8 cellular contexts compared by ENCODE assay signal in the genomic region with DNA sequence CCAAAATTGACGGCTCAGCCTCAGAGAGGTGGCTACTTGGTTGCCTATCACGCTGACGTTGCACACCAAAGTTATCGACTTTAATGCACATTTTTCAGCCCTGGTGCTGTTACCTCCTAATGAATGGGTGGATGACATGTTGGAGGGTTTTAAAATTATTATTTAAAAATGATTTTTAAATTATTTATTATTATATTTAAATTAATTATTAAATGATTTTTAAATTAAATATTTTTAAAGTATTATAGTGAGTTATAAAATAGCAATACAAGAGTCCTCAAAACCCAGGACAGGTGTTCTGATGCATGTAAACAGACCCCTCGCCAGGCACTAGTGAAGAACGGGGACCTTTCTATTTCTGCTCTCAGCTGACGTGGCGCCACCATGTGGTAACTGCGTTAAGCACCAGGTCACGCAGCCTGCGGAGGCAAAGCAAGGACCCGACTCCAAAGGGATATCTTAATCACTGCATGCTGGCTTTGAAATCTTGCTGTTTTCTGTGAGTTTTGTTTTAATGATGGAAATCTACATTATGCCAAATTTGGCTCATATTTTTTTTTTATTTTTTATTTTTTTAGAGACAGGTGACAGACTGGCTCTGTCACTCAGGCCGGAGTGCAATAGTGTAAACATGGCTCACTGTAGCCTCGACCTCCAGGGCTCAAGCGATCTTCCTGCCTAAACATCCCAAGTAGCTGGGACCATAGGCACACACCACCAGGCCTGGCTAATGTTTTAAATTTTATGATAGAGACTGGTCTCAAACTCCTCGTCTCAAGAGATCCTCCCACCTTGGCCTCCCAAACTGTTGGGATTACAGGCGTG. TPM values are rescaled to one million over a fixed set of nuclear protein-coding genes. Genes with fewer than 3 reads are reported as not detected.
DNase-seq lines count a peak whose midpoint lies in the region; ATAC-seq and TF ChIP-seq lines count a peak whose summit lies in the region.

No MANE protein-coding gene starts in this region.

- peaks cover 42 to 79% of the 10 kb centered on the region in 2 donors for H3K36me3 Mint-ChIP-seq in CD14-positive monocyte
- peaks cover under 1% of the 10 kb centered on the region; the same call in 1 of the 2 replicates for H3K36me3 Mint-ChIP-seq in HFFc6 (ENCODE audit: low read depth)
- H3K36me3 Mint-ChIP-seq in activated CD8-positive, alpha-beta memory T cell treated with anti-CD3 and anti-CD28 coated beads, Interleukin-2, amount 10 ng/mL, durations not matched to agents 7 days and 5 days, result peaks cover 13% of the 10 kb centered on the region
- H3K36me3 Mint-ChIP-seq in neural crest cell (ENCODE audit: low read depth), result no peaks in the 10 kb centered on the region
- H3K36me3 Mint-ChIP-seq in activated T-helper 2 cell treated with anti-CD3 and anti-CD28 coated beads, Interferon-gamma antibody, Interleukin-2, Interleukin-4, amounts not matched to agents 10 μg/mL and 5 μg/mL and 100 μg/mL, durations not matched to agents 14 hours and 24 hours and 36 hours (ENCODE audit: low read depth), result peaks cover 26% of the 10 kb centered on the region

- H3K4me3 Mint-ChIP-seq in CD14-positive monocyte (no peak overlapping the region), HFFc6 (no peak overlapping the region), neural crest cell (no peak overlapping the region)
- no peak overlapping the region for H3K4me3 Mint-ChIP-seq in activated CD8-positive, alpha-beta memory T cell treated with anti-CD3 and anti-CD28 coated beads, Interleukin-2, amount 10 ng/mL, durations not matched to agents 7 days and 5 days
- no peak overlapping the region for H3K4me3 Mint-ChIP-seq in activated T-helper 2 cell treated with anti-CD3 and anti-CD28 coated beads, Interferon-gamma antibody, Interleukin-2, Interleukin-4, amounts not matched to agents 10 μg/mL and 5 μg/mL and 100 μg/mL, durations not matched to agents 14 hours and 24 hours and 36 hours (ENCODE audit: low read depth)

- peak; percentile 74 for ATAC-seq in activated CD8-positive, alpha-beta memory T cell treated with anti-CD3 and anti-CD28 coated beads, Interleukin-2, amount 10 ng/mL, durations not matched to agents 7 days and 5 days
- no peak for ATAC-seq in GM19023 (IDR thresholded peaks at IDR 0.05; ENCODE audit: unreplicated experiment)

- H3K4me1 Mint-ChIP-seq in CD14-positive monocyte (no peaks in the 10 kb centered on the region), HFFc6 (ENCODE audit: low read depth) (no peaks in the 10 kb centered on the region), neural crest cell (no peaks in the 10 kb centered on the region)
- no peaks in the 10 kb centered on the region for H3K4me1 Mint-ChIP-seq in activated CD8-positive, alpha-beta memory T cell treated with anti-CD3 and anti-CD28 coated beads, Interleukin-2, amount 10 ng/mL, durations not matched to agents 7 days and 5 days
- no peaks in the 10 kb centered on the region for H3K4me1 Mint-ChIP-seq in activated T-helper 2 cell treated with anti-CD3 and anti-CD28 coated beads, Interferon-gamma antibody, Interleukin-2, Interleukin-4, amounts not matched to agents 10 μg/mL and 5 μg/mL and 100 μg/mL, durations not matched to agents 14 hours and 24 hours and 36 hours (ENCODE audit: low read depth)

- CTCF ChIA-PET in activated CD8-positive, alpha-beta memory T cell treated with anti-CD3 and anti-CD28 coated beads, Interleukin-2, amount 10 ng/mL, durations not matched to agents 7 days and 5 days (lab: Charles Lee), result interaction anchor here (0.6 to 1.5 kb wide), 2 partner anchors 11 to 178 kb away, joined by 3 to 4 read pairs; no protein-coding TSS in a partner anchor

- no peak overlapping the region for H3K27ac Mint-ChIP-seq in CD14-positive monocyte
- no peak overlapping the region for H3K27ac Mint-ChIP-seq in HFFc6
- no peak overlapping the region for H3K27ac Mint-ChIP-seq in activated CD8-positive, alpha-beta memory T cell treated with anti-CD3 and anti-CD28 coated beads, Interleukin-2, amount 10 ng/mL, durations not matched to agents 7 days and 5 days
- no peak overlapping the region for H3K27ac Mint-ChIP-seq in neural crest cell (ENCODE audit: unreplicated experiment)
- H3K27ac Mint-ChIP-seq in activated T-helper 2 cell treated with anti-CD3 and anti-CD28 coated beads, Interferon-gamma antibody, Interleukin-2, Interleukin-4, amounts not matched to agents 10 μg/mL and 5 μg/mL and 100 μg/mL, durations not matched to agents 14 hours and 24 hours and 36 hours, result no peak overlapping the region

- DNase-seq in CD14-positive monocyte (ENCODE audit: low spot score), result peak; percentile 64
- no peak for DNase-seq in HFFc6
- DNase-seq in NCI-H774 (lab: John Stamatoyannopoulos, UW), result peak; percentile 3
- peak; percentile 68 for DNase-seq in activated CD8-positive, alpha-beta memory T cell treated with anti-CD3 and anti-CD28 coated beads, Interleukin-2, amount 10 ng/mL, durations not matched to agents 7 days and 5 days
- peak; percentile 31 for DNase-seq in fibroblast of gingiva (ENCODE audit: low read depth)
- DNase-seq in neural crest cell (ENCODE audit: low read depth, low spot score), result peak; percentile 79
- DNase-seq in activated T-helper 2 cell treated with anti-CD3 and anti-CD28 coated beads, Interferon-gamma antibody, Interleukin-2, Interleukin-4, amounts not matched to agents 10 μg/mL and 5 μg/mL and 100 μg/mL, durations not matched to agents 14 hours and 24 hours and 36 hours (ENCODE audit: low spot score), result no peak

- intact Hi-C loops in CD14-positive monocyte (cut with micrococcal nuclease), result loop anchor here (5.0 to 10.0 kb wide), 2 partner anchors 177 to 179 kb away; no protein-coding TSS in a partner anchor
- intact Hi-C loops in activated T-helper 2 cell treated with anti-CD3 and anti-CD28 coated beads, Interferon-gamma antibody, Interleukin-2, Interleukin-4, amounts not matched to agents 10 μg/mL and 5 μg/mL and 100 μg/mL, durations not matched to agents 14 hours and 24 hours and 36 hours (cut with micrococcal nuclease), result no loop called here

- H3K9me3 Mint-ChIP-seq in CD14-positive monocyte (peaks cover 0 to 13% (median 4%) of the 10 kb centered on the region in 7 donors), HFFc6 (no peaks in the 10 kb centered on the region), neural crest cell (no peaks in the 10 kb centered on the region)
- no peaks in the 10 kb centered on the region for H3K9me3 Mint-ChIP-seq in activated CD8-positive, alpha-beta memory T cell treated with anti-CD3 and anti-CD28 coated beads, Interleukin-2, amount 10 ng/mL, durations not matched to agents 7 days and 5 days (ENCODE audit: low read depth)
- H3K9me3 Mint-ChIP-seq in activated T-helper 2 cell treated with anti-CD3 and anti-CD28 coated beads, Interferon-gamma antibody, Interleukin-2, Interleukin-4, amounts not matched to agents 10 μg/mL and 5 μg/mL and 100 μg/mL, durations not matched to agents 14 hours and 24 hours and 36 hours, result no peaks in the 10 kb centered on the region

- H3K27me3 Mint-ChIP-seq in CD14-positive monocyte (ENCODE audit: low read depth in 3 of 3) (peaks cover 0 to 1% (median 0%) of the 10 kb centered on the region in 3 donors), HFFc6 (ENCODE audit: insufficient read depth) (no peaks in the 10 kb centered on the region), neural crest cell (ENCODE audit: low read depth) (no peaks in the 10 kb centered on the region)
- no peaks in the 10 kb centered on the region for H3K27me3 Mint-ChIP-seq in activated CD8-positive, alpha-beta memory T cell treated with anti-CD3 and anti-CD28 coated beads, Interleukin-2, amount 10 ng/mL, durations not matched to agents 7 days and 5 days
- H3K27me3 Mint-ChIP-seq in activated T-helper 2 cell treated with anti-CD3 and anti-CD28 coated beads, Interferon-gamma antibody, Interleukin-2, Interleukin-4, amounts not matched to agents 10 μg/mL and 5 μg/mL and 100 μg/mL, durations not matched to agents 14 hours and 24 hours and 36 hours (ENCODE audit: low read depth), result no peaks in the 10 kb centered on the region

- TF ChIP-seq CTCF in CD14-positive monocyte (IDR thresholded peaks at IDR 0.05), result peak; percentile 79
- peak; percentile 92 for TF ChIP-seq CTCF in HFFc6 (IDR thresholded peaks at IDR 0.05)
- TF ChIP-seq CTCF in neural crest cell (conservative IDR thresholded peaks at IDR 0.05), result peak; percentile 79

RNA-seq across cellular contexts. Expression of gene CASP9, which starts 22.6 kb away (rescaled TPM):
- polyA plus RNA-seq in CD14-positive monocyte, result 10 to 100 TPM; 21.0 to 21.5 TPM
- total RNA-seq in HFFc6 (2021; fragmentation: NEBNext Ultra II Directional; extraction: Animal tissue kit (Norgen Biotek cat#: 25700)), result 1 to 10 TPM; 7.2 to 8.9 (median 7.8) TPM
- total RNA-seq in activated CD8-positive, alpha-beta memory T cell treated with anti-CD3 and anti-CD28 coated beads, Interleukin-2, amount 10 ng/mL, durations not matched to agents 7 days and 5 days, result 10 to 100 TPM; 17.7 to 19.0 TPM
- total RNA-seq in neural crest cell, result 13.2 and 13.8 TPM in 2 replicates
- 18.6 and 19.4 TPM in 2 replicates for total RNA-seq in activated T-helper 2 cell treated with anti-CD3 and anti-CD28 coated beads, Interferon-gamma antibody, Interleukin-2, Interleukin-4, amounts not matched to agents 10 μg/mL and 5 μg/mL and 100 μg/mL, durations not matched to agents 14 hours and 24 hours and 36 hours

RNA-seq across cellular contexts. Expression of gene DNAJC16, which starts 25.2 kb away (rescaled TPM):
- 1 to 10 TPM; 5.4 to 6.3 TPM for polyA plus RNA-seq in CD14-positive monocyte
- total RNA-seq in HFFc6 (2021; fragmentation: NEBNext Ultra II Directional; extraction: Animal tissue kit (Norgen Biotek cat#: 25700)), result 10 to 100 TPM; 21.5 to 26.5 (median 22.8) TPM
- 10 to 100 TPM; 14.9 to 18.1 TPM for total RNA-seq in activated CD8-positive, alpha-beta memory T cell treated with anti-CD3 and anti-CD28 coated beads, Interleukin-2, amount 10 ng/mL, durations not matched to agents 7 days and 5 days
- 21.5 and 23.6 TPM in 2 replicates for total RNA-seq in neural crest cell
- total RNA-seq in activated T-helper 2 cell treated with anti-CD3 and anti-CD28 coated beads, Interferon-gamma antibody, Interleukin-2, Interleukin-4, amounts not matched to agents 10 μg/mL and 5 μg/mL and 100 μg/mL, durations not matched to agents 14 hours and 24 hours and 36 hours, result 10.9 and 18.7 TPM in 2 replicates

RNA-seq across cellular contexts. Expression of gene CELA2B, which starts 25.5 kb away (rescaled TPM):
- polyA plus RNA-seq in CD14-positive monocyte, result not detected
- not detected for total RNA-seq in HFFc6 (2021; fragmentation: NEBNext Ultra II Directional; extraction: Animal tissue kit (Norgen Biotek cat#: 25700))
- total RNA-seq in activated CD8-positive, alpha-beta memory T cell treated with anti-CD3 and anti-CD28 coated beads, Interleukin-2, amount 10 ng/mL, durations not matched to agents 7 days and 5 days, result not detected
- total RNA-seq in neural crest cell, result not detected in 2 replicates
- not detected in 2 replicates for total RNA-seq in activated T-helper 2 cell treated with anti-CD3 and anti-CD28 coated beads, Interferon-gamma antibody, Interleukin-2, Interleukin-4, amounts not matched to agents 10 μg/mL and 5 μg/mL and 100 μg/mL, durations not matched to agents 14 hours and 24 hours and 36 hours

RNA-seq across cellular contexts. Expression of gene CELA2A, which starts 44.9 kb away (rescaled TPM):
- polyA plus RNA-seq in CD14-positive monocyte, result not detected
- not detected for total RNA-seq in HFFc6 (2021; fragmentation: NEBNext Ultra II Directional; extraction: Animal tissue kit (Norgen Biotek cat#: 25700))
- total RNA-seq in activated CD8-positive, alpha-beta memory T cell treated with anti-CD3 and anti-CD28 coated beads, Interleukin-2, amount 10 ng/mL, durations not matched to agents 7 days and 5 days, result not detected
- not detected in 2 replicates for total RNA-seq in neural crest cell
- not detected in 2 replicates for total RNA-seq in activated T-helper 2 cell treated with anti-CD3 and anti-CD28 coated beads, Interferon-gamma antibody, Interleukin-2, Interleukin-4, amounts not matched to agents 10 μg/mL and 5 μg/mL and 100 μg/mL, durations not matched to agents 14 hours and 24 hours and 36 hours

Comparison
In these comparisons a context has a peak if more than half of its experiments do, and no peak if none do; other contexts are left out.
1. DNase-seq: peak in CD14-positive monocyte (single experiment), NCI-H774 (single experiment), activated CD8-positive, alpha-beta memory T cell treated with anti-CD3 and anti-CD28 coated beads, Interleukin-2, amount 10 ng/mL, durations not matched to agents 7 days and 5 days (single experiment), fibroblast of gingiva (single experiment) and neural crest cell (single experiment); none in HFFc6 (single experiment) and activated T-helper 2 cell treated with anti-CD3 and anti-CD28 coated beads, Interferon-gamma antibody, Interleukin-2, Interleukin-4, amounts not matched to agents 10 μg/mL and 5 μg/mL and 100 μg/mL, durations not matched to agents 14 hours and 24 hours and 36 hours (single experiment).
2. Peak in every context shown above with its lines, with median percentiles within 50 percentile points of each other: CTCF ChIP-seq.